In genomic region chr3:42224178-42224577, GRCh38 we compare ENCODE assay signal across 16 cellular contexts. TPM values are rescaled to one million over a fixed set of nuclear protein-coding genes. Genes with fewer than 3 reads are reported as not detected.
A peak's percentile ranks its signal among the peaks of the same experiment; 100 is the strongest.
DNase-seq lines count a peak whose midpoint lies in the region; ATAC-seq, FAIRE-seq and TF ChIP-seq lines count a peak whose summit lies in the region.
"Had no signal": no experiment of that assay in that cellular context is flagged by ENCODE, and none has a peak within 500 bp of the region (broad histone marks: within the 10 kb centered on the region; RNA-seq: fewer than 3 reads in every experiment).

No MANE protein-coding gene starts in this region.

- H3K79me2 ChIP-seq in HepG2 (ENCODE audit: insufficient read depth, low read length), result no peaks in the 10 kb centered on the region

- H3K4me3 ChIP-seq in SJSA1 (no peak overlapping the region), HepG2 (replicated peaks in 1 of 3; ENCODE audit: insufficient read depth in 1 of 3, low read depth in 2 of 3, low read length in 3 of 3) (no peak overlapping the region), skeletal muscle tissue (ENCODE audit: low read length in 3 of 3) (peak overlapping the region in 1 of 3 donors; percentile 4)
- H3K4me3 ChIP-seq: PC-9 had no signal

- FAIRE-seq in HepG2 (lab: Jason Lieb, UNC), result no peak

- no peak overlapping the region for H2AFZ ChIP-seq in HepG2 (ENCODE audit: low read length)
- H2AFZ ChIP-seq: PC-9 had no signal

- no peak for TF ChIP-seq CTCF in HepG2 (CRISPR knock-in tag; IDR thresholded peaks at IDR 0.05)

- WGBS in HepG2 (ENCODE audit: low lambda C conversion rate), result 92% methylated on average over 9 of the region's 9 CpGs

- no peak overlapping the region for H3K9ac ChIP-seq in HepG2 (ENCODE audit: insufficient read depth, low read depth, low read length)
- no peak overlapping the region for H3K9ac ChIP-seq in skeletal muscle tissue (ENCODE audit: low read depth in 1 of 3, low read length in 3 of 3)

- intact Hi-C loops in HepG2 (cut with micrococcal nuclease; ENCODE audit: unreplicated experiment), result no loop called here

- DNase-seq in SJSA1 (ENCODE audit: low read depth in 1 of 2, low spot score in 2 of 2), result no peak
- no peak for DNase-seq in HepG2 (ENCODE audit: low spot score)
- DNase-seq in NCI-H1048 (lab: John Stamatoyannopoulos, UW), result no peak
- DNase-seq in SKM-1 treated with dmso at 0.1 percent for 144 hours (lab: John Stamatoyannopoulos, UW; ENCODE audit: unreplicated experiment), result no peak
- no peak for DNase-seq in NCI-H1694 treated with DMSO at 0.1 percent for 48 hours (lab: John Stamatoyannopoulos, UW)
- DNase-seq: Caco-2, H7, Kasumi-1, NCI-H1436, NCI-H345, NCI-H69, PC-9 had no signal

- H3K4me1 ChIP-seq in SJSA1 (replicated peaks) (peaks cover 16% of the 10 kb centered on the region), HepG2 (ENCODE audit: insufficient read depth, low read length) (no peaks in the 10 kb centered on the region), skeletal muscle tissue (ENCODE audit: control insufficient read depth in 3 of 3, insufficient read depth in 3 of 3, low read length in 3 of 3) (peaks cover 0 to 17% (median 15%) of the 10 kb centered on the region in 3 donors)
- H3K4me1 ChIP-seq: Caco-2 had no signal

- no peak for TF ChIP-seq EP300 in HepG2 (IDR thresholded peaks at IDR 0.05; ENCODE audit: low read depth in 2 of 2, low read length in 2 of 2)
- no peak for TF ChIP-seq EP300 in HepG2 (CRISPR knock-in tag; IDR thresholded peaks at IDR 0.05; ENCODE audit: borderline replicate concordance)

- no TSS peak for BruUV-seq in HepG2 (replicated peaks; lab: Mats Ljungman, UMichigan)

- H4K20me1 ChIP-seq in HepG2 (ENCODE audit: insufficient read depth, low read length), result no peaks in the 10 kb centered on the region

- no peaks in the 10 kb centered on the region for H3K27me3 ChIP-seq in SJSA1 (replicated peaks)
- H3K27me3 ChIP-seq in HepG2 (ENCODE audit: control insufficient read depth in 1 of 2, insufficient read depth in 2 of 2, low read length in 2 of 2), result no peaks in the 10 kb centered on the region
- H3K27me3 ChIP-seq in skeletal muscle tissue (ENCODE audit: control insufficient read depth in 3 of 3, insufficient read depth in 3 of 3, low read length in 3 of 3), result no peaks in the 10 kb centered on the region

- peak overlapping the region; percentile 25; the same call in 1 of the 2 replicates for H3K27ac ChIP-seq in SJSA1
- peak overlapping the region; percentile 47 for H3K27ac ChIP-seq in cingulate gyrus (ENCODE audit: low read depth, low read length)
- H3K27ac ChIP-seq in HepG2 (ENCODE audit: extremely low read length, insufficient read depth, low read length), result no peak overlapping the region
- peak overlapping the region; percentile 60 for H3K27ac ChIP-seq in skeletal muscle tissue (ENCODE audit: low read depth, low read length)
- H3K27ac ChIP-seq: PC-9 had no signal

- peaks cover 6% of the 10 kb centered on the region; the same call in 1 of the 2 replicates for H3K36me3 ChIP-seq in SJSA1
- H3K36me3 ChIP-seq in HepG2 (replicated peaks in 1 of 2; ENCODE audit: control insufficient read depth in 1 of 2, insufficient read depth in 2 of 2, low read length in 2 of 2), result peaks cover 16 to 37% of the 10 kb centered on the region in 2 experiments; a peak in 4 of 5 replicates
- peaks cover 24 to 39% (median 31%) of the 10 kb centered on the region in 3 donors for H3K36me3 ChIP-seq in skeletal muscle tissue (ENCODE audit: control insufficient read depth in 3 of 3, insufficient read depth in 3 of 3, low read length in 3 of 3)

- ATAC-seq in HepG2, result no peak
- ATAC-seq in HG03378 (IDR thresholded peaks at IDR 0.05; ENCODE audit: unreplicated experiment), result no peak

- no peak overlapping the region for H3K4me2 ChIP-seq in HepG2 (ENCODE audit: low read depth, low read length)
- H3K4me2 ChIP-seq: PC-9 had no signal

- POLR2A ChIA-PET in HepG2 (lab: Yijun Ruan, JAX), result interaction anchor here (0.6 kb wide), 1 partner anchor 33 kb away, joined by 4 read pairs; no protein-coding TSS in a partner anchor

- TF ChIP-seq POLR2A in HepG2 (IDR thresholded peaks at IDR 0.05; ENCODE audit: insufficient read depth in 1 of 2, low read depth in 2 of 2, low read length in 2 of 2), result no peak

- CTCF ChIA-PET in HepG2 (lab: Yijun Ruan, JAX; ENCODE audit: low intra/inter-chr PET ratio, low total read pairs), result no interaction called here

- in situ Hi-C loops in HepG2 (cut with HindIII; ENCODE audit: extremely low pct_ligation_motif_present, low pct_unique_long_range_greater_than_20kb), result loop anchor here (10.0 kb wide), 1 partner anchor 311 kb away; no protein-coding TSS in a partner anchor

- H3K9me3 ChIP-seq in SJSA1 (replicated peaks) (no peaks in the 10 kb centered on the region), HepG2 (ENCODE audit: low read length) (no peaks in the 10 kb centered on the region), skeletal muscle tissue (ENCODE audit: control insufficient read depth in 3 of 3, low read length in 3 of 3) (no peaks in the 10 kb centered on the region)
- H3K9me3 ChIP-seq: Caco-2 had no signal

- no peak for TF ChIP-seq RAD21 in HepG2 (CRISPR knock-in tag; IDR thresholded peaks at IDR 0.05)

TF ChIP-seq in HepG2, 621 proteins besides CTCF, POLR2A, EP300 and RAD21:
- TF ChIP-seq NBN (conservative IDR thresholded peaks at IDR 0.05) (no peak), RBM22 (optimal IDR thresholded peaks at IDR 0.05; ENCODE audit: low read length) (peak; percentile 48), CSRNP2 (CRISPR knock-in tag; conservative IDR thresholded peaks at IDR 0.05; ENCODE audit: low read depth) (no peak)
- TF ChIP-seq, protein P1, sequence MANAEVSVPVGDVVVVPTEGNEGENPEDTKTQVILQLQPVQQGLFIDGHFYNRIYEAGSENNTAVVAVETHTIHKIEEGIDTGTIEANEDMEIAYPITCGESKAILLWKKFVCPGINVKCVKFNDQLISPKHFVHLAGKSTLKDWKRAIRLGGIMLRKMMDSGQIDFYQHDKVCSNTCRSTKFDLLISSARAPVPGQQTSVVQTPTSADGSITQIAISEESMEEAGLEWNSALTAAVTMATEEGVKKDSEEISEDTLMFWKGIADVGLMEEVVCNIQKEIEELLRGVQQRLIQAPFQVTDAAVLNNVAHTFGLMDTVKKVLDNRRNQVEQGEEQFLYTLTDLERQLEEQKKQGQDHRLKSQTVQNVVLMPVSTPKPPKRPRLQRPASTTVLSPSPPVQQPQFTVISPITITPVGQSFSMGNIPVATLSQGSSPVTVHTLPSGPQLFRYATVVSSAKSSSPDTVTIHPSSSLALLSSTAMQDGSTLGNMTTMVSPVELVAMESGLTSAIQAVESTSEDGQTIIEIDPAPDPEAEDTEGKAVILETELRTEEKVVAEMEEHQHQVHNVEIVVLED (CRISPR knock-in tag; IDR thresholded peaks at IDR 0.05; ENCODE audit: borderline replicate concordance), result no peak

RNA-seq across cellular contexts. Expression of gene CCK, which starts 41.8 kb away (rescaled TPM):
- not detected in 2 replicates for total RNA-seq in SJSA1 (2014; rRNA removed; shearing (Covaris generic))
- total RNA-seq in HepG2 (2016; rRNA removed; fragmentation: Illumina TruSeq; extraction: Trizol), result not detected in 2 replicates
- total RNA-seq in HepG2 (2016; cell fraction: cytosol; rRNA removed; fragmentation: Illumina TruSeq; extraction: Trizol; ENCODE audit: low read depth), result not detected in 2 replicates
- not detected in 2 replicates for total RNA-seq in HepG2 (2016; cell fraction: insoluble cytoplasmic fraction; rRNA removed; fragmentation: Illumina TruSeq; extraction: Trizol)
- total RNA-seq in HepG2 (2016; cell fraction: membrane; rRNA removed; fragmentation: Illumina TruSeq; extraction: Trizol), result not detected in 2 replicates
- not detected in 2 replicates for total RNA-seq in HepG2 (2016; cell fraction: nucleus; rRNA removed; fragmentation: Illumina TruSeq; extraction: Trizol)
- not detected in 2 replicates for polyA plus RNA-seq in HepG2 (2011; rRNA removed)
- not detected in 2 replicates for polyA plus RNA-seq in HepG2 (2011; cell fraction: cytosol; rRNA removed)
- polyA plus RNA-seq in HepG2 (2011; cell fraction: nucleus; rRNA removed), result not detected in 2 replicates
- polyA plus RNA-seq in HepG2 (2012), result not detected in 2 replicates
- not detected in 2 replicates for polyA plus RNA-seq in HepG2 (2016; cell fraction: cytosol; fragmentation: Illumina TruSeq; extraction: Trizol; ENCODE audit: low read depth)
- polyA plus RNA-seq in HepG2 (2016; cell fraction: insoluble cytoplasmic fraction; fragmentation: Illumina TruSeq; extraction: Trizol; ENCODE audit: low read depth), result not detected in 2 replicates
- not detected in 2 replicates for polyA plus RNA-seq in HepG2 (2016; cell fraction: membrane; fragmentation: Illumina TruSeq; extraction: Trizol; ENCODE audit: low read depth)
- polyA plus RNA-seq in HepG2 (2016; cell fraction: nucleus; fragmentation: Illumina TruSeq; extraction: Trizol; ENCODE audit: insufficient read depth, low read depth), result not detected in 2 replicates
- polyA minus RNA-seq in HepG2 (2011; rRNA and poly(A)+ RNA removed; ENCODE audit: low replicate concordance), result not detected in 2 replicates
- not detected in 2 replicates for polyA minus RNA-seq in HepG2 (2011; cell fraction: cytosol; rRNA and poly(A)+ RNA removed)
- polyA minus RNA-seq in HepG2 (2011; cell fraction: nucleus; rRNA and poly(A)+ RNA removed), result not detected in 2 replicates
- 7.8 TPM for total RNA-seq in skeletal muscle tissue
- total RNA-seq: Caco-2 had no signal
- polyA plus RNA-seq: CD14-positive monocyte had no signal
